In the genomic region with DNA sequence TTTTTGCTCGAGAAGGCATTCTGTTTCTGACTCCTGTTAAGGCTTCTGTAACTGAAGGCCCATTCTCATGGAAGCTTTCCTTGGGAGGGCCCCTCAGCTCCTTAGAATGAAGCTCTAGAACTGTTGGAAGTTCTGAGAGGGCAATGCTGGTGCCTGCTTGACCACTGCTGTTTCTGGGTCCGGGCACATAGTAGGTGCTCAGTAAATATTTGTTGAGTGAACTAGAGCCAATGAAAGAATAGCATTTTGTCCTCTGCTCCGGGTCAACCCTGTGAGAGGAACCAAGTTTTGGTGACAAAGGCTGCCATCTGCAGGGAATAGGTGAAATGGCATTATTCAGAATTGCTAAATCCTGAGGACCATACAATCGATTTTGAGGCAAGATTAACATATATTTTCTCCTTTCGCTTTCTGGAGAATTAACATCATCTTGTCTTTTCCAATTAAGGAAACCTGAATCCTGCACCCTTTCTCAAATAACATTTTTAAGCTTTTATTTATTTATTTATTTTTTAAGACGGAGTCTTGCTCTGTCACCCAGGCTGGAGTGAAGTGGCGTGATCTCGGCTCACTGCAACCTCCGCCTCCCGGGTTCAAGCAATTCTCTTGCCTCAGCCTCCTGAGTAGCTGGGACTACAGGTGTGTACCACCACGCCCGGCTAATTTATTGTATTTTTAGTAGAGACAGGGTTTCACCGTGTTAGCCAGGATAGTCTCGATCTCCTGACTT, we compare ENCODE assay signal across 8 cellular contexts.
DNase-seq lines count a peak whose midpoint lies in the region; FAIRE-seq and TF ChIP-seq lines count a peak whose summit lies in the region.
"Not testable (repeated sequence)": the region's sequence is repeated elsewhere in the genome, so short reads cannot be mapped to it uniquely, and the experiment has no call there.

No MANE protein-coding gene starts in this region.

- peak; percentile 73 for TF ChIP-seq CTCF in AG10803 (conservative IDR thresholded peaks at IDR 0.05; ENCODE audit: low read length)
- TF ChIP-seq CTCF in retinal pigment epithelial cell (conservative IDR thresholded peaks at IDR 0.05; ENCODE audit: low read depth, low read length): peak; percentile 78

- peak; percentile 87 for FAIRE-seq in GM18507 (lab: Jason Lieb, UNC)
- FAIRE-seq in RCC 7860 (lab: Jason Lieb, UNC): peak; percentile 7

- DNase-seq in AG10803 (ENCODE audit: low read depth): peak; percentile 43
- not testable (repeated sequence) for DNase-seq in GM18507 (ENCODE audit: extremely low spot score, insufficient read length, low read depth); retinal pigment epithelial cell (ENCODE audit: low read depth)
- peak; percentile 31 for DNase-seq in NCI-H1105 (lab: John Stamatoyannopoulos, UW)
- peak; percentile 37 for DNase-seq in RCC 7860 (ENCODE audit: low spot score)
- DNase-seq in activated T-cell treated with anti-CD3 and anti-CD28 coated beads, Interleukin-2, amount 50 U/mL, for 1 hour: peak; percentile 45
- DNase-seq in effector CD4-positive, alpha-beta T cell: peak; percentile 29
- DNase-seq in islet precursor cell: peak; percentile 64

- H3K4me3 ChIP-seq in AG10803 (ENCODE audit: low read length); retinal pigment epithelial cell (ENCODE audit: low read length): not testable (repeated sequence)
